16 cellular contexts compared by ENCODE assay signal in genomic region chr6:96196633-96197032, GRCh38.
"Had no signal": no experiment of that assay in that cellular context is flagged by ENCODE, and none has a peak within 500 bp of the region (broad histone marks: within the 10 kb centered on the region; RNA-seq: fewer than 3 reads in every experiment).

No MANE protein-coding gene starts in this region.

- H3K27me3 ChIP-seq: heart left ventricle, right atrium auricular region, tibial artery, vagina had no signal

- DNase-seq: activated CD4-positive, alpha-beta T cell treated with anti-CD3 and anti-CD28 coated beads, Interleukin-2, amount 50 U/mL, for 1 hour; activated CD8-positive, alpha-beta memory T cell treated with anti-CD3 and anti-CD28 coated beads for 24 hours; activated naive CD4-positive, alpha-beta T cell; activated naive CD8-positive, alpha-beta T cell treated with anti-CD3 and anti-CD28 coated beads, Interleukin-2, amount 10 ng/mL, durations not matched to agents 7 days and 5 days; effector CD8-positive, alpha-beta T cell; foreskin melanocyte; left ventricle myocardium superior; mesenchymal stem cell; nucleus accumbens; stimulated activated CD4-positive, alpha-beta T cell treated with anti-CD3 and anti-CD28 coated beads, Interleukin-15, amount 100 ng/mL, for 24 hours; stimulated activated CD4-positive, alpha-beta T cell treated with anti-CD3 and anti-CD28 coated beads, Interleukin-4, amount 100 ng/mL, for 1 hour; stimulated activated naive B cell treated with anti-CD40 and anti-IgM and Interleukin-4, amounts not matched to agents 10 μg/mL and 1 μg/mL and 100 μg/mL, for 72 hours; tibial artery had no signal

- H3K4me1 ChIP-seq: heart left ventricle, right atrium auricular region, tibial artery, vagina had no signal

- H3K9me3 ChIP-seq: heart left ventricle, right atrium auricular region, tibial artery, vagina had no signal

- H3K36me3 ChIP-seq: heart left ventricle, right atrium auricular region, tibial artery, vagina had no signal

- H3K27ac ChIP-seq: heart left ventricle, right atrium auricular region, tibial artery, vagina had no signal

- H3K4me3 ChIP-seq: heart left ventricle, right atrium auricular region, tibial artery, vagina had no signal
